Comparison of ENCODE assay signal across 12 cellular contexts in genomic region chr1:85838238-85838637, GRCh38.
DNase-seq lines count a peak whose midpoint lies in the region; ATAC-seq and FAIRE-seq lines count a peak whose summit lies in the region.
"Had no signal": no experiment of that assay in that cellular context is flagged by ENCODE, and none has a peak within 500 bp of the region (broad histone marks: within the 10 kb centered on the region; RNA-seq: fewer than 3 reads in every experiment).

No MANE protein-coding gene starts in this region.

- CTCF ChIA-PET in activated CD4-positive, alpha-beta T cell treated with anti-CD3 and anti-CD28 coated beads for 36 hours (lab: Charles Lee), result no interaction called here

- intact Hi-C loops in activated CD4-positive, alpha-beta T cell treated with anti-CD3 and anti-CD28 coated beads for 36 hours (cut with DNase I, micrococcal nuclease), result no loop called here

- no peaks in the 10 kb centered on the region for H3K9me3 Mint-ChIP-seq in stimulated activated memory B cell treated with anti-CD40 and anti-IgM and Interleukin-4, amounts not matched to agents 10 μg/mL and 1 μg/mL and 100 μg/mL, for 72 hours
- no peaks in the 10 kb centered on the region for H3K9me3 Mint-ChIP-seq in activated CD4-positive, alpha-beta T cell treated with anti-CD3 and anti-CD28 coated beads for 36 hours (ENCODE audit: low read depth)
- H3K9me3 Mint-ChIP-seq: activated T-helper 2 cell treated with anti-CD3 and anti-CD28 coated beads, Interferon-gamma antibody, Interleukin-2, Interleukin-4, amounts not matched to agents 10 μg/mL and 5 μg/mL and 100 μg/mL, durations not matched to agents 14 hours and 24 hours and 36 hours had no signal

- H3K36me3 Mint-ChIP-seq in stimulated activated memory B cell treated with anti-CD40 and anti-IgM and Interleukin-4, amounts not matched to agents 10 μg/mL and 1 μg/mL and 100 μg/mL, for 72 hours, result no peaks in the 10 kb centered on the region
- no peaks in the 10 kb centered on the region for H3K36me3 Mint-ChIP-seq in activated CD4-positive, alpha-beta T cell treated with anti-CD3 and anti-CD28 coated beads for 36 hours (ENCODE audit: low read depth)

- H3K4me3 Mint-ChIP-seq in stimulated activated memory B cell treated with anti-CD40 and anti-IgM and Interleukin-4, amounts not matched to agents 10 μg/mL and 1 μg/mL and 100 μg/mL, for 72 hours, result no peak overlapping the region
- no peak overlapping the region for H3K4me3 Mint-ChIP-seq in activated CD4-positive, alpha-beta T cell treated with anti-CD3 and anti-CD28 coated beads for 36 hours

- POLR2A ChIA-PET in activated CD4-positive, alpha-beta T cell treated with anti-CD3 and anti-CD28 coated beads for 36 hours (lab: Charles Lee), result no interaction called here

- no peak for DNase-seq in activated CD4-positive, alpha-beta T cell treated with anti-CD3 and anti-CD28 coated beads for 36 hours
- no peak for DNase-seq in RCC 7860 (ENCODE audit: low spot score)
- DNase-seq in ecto neural progenitor cell (ENCODE audit: low spot score), result no peak
- DNase-seq: activated CD4-positive, CD25-positive, alpha-beta regulatory T cell; islet precursor cell; NCI-H2029; stimulated activated naive CD4-positive, alpha-beta T cell had no signal

- H3K4me1 Mint-ChIP-seq in stimulated activated memory B cell treated with anti-CD40 and anti-IgM and Interleukin-4, amounts not matched to agents 10 μg/mL and 1 μg/mL and 100 μg/mL, for 72 hours, result peaks cover 11% of the 10 kb centered on the region
- no peaks in the 10 kb centered on the region for H3K4me1 Mint-ChIP-seq in activated CD4-positive, alpha-beta T cell treated with anti-CD3 and anti-CD28 coated beads for 36 hours

- H3K27me3 Mint-ChIP-seq in stimulated activated memory B cell treated with anti-CD40 and anti-IgM and Interleukin-4, amounts not matched to agents 10 μg/mL and 1 μg/mL and 100 μg/mL, for 72 hours, result peaks cover 4% of the 10 kb centered on the region
- H3K27me3 Mint-ChIP-seq in activated CD4-positive, alpha-beta T cell treated with anti-CD3 and anti-CD28 coated beads for 36 hours, result peaks cover 2% of the 10 kb centered on the region

- peak; percentile 67 for ATAC-seq in GM19023 (IDR thresholded peaks at IDR 0.05; ENCODE audit: unreplicated experiment)
- ATAC-seq in GM21825 (IDR thresholded peaks at IDR 0.05; ENCODE audit: unreplicated experiment), result peak; percentile 89
- peak; percentile 89 for ATAC-seq in HG03442 (IDR thresholded peaks at IDR 0.05; ENCODE audit: unreplicated experiment)
- ATAC-seq in stimulated activated memory B cell treated with anti-CD40 and anti-IgM and Interleukin-4, amounts not matched to agents 10 μg/mL and 1 μg/mL and 100 μg/mL, for 72 hours, result peak; percentile 76
- ATAC-seq in activated CD4-positive, alpha-beta T cell treated with anti-CD3 and anti-CD28 coated beads for 36 hours, result no peak

- no peak overlapping the region for H3K27ac Mint-ChIP-seq in stimulated activated memory B cell treated with anti-CD40 and anti-IgM and Interleukin-4, amounts not matched to agents 10 μg/mL and 1 μg/mL and 100 μg/mL, for 72 hours
- no peak overlapping the region for H3K27ac Mint-ChIP-seq in activated CD4-positive, alpha-beta T cell treated with anti-CD3 and anti-CD28 coated beads for 36 hours
- H3K27ac Mint-ChIP-seq: activated T-helper 2 cell treated with anti-CD3 and anti-CD28 coated beads, Interferon-gamma antibody, Interleukin-2, Interleukin-4, amounts not matched to agents 10 μg/mL and 5 μg/mL and 100 μg/mL, durations not matched to agents 14 hours and 24 hours and 36 hours had no signal

- no peak for FAIRE-seq in RCC 7860 (lab: Jason Lieb, UNC)
